1 cellular context compared by ENCODE assay signal in genomic region chr17:7014261-7014994, GRCh38.
TF ChIP-seq lines count a peak whose summit lies in the region.

No MANE protein-coding gene starts in this region.

TF ChIP-seq in GM12878, 131 proteins besides CTCF, POLR2A, EP300 and RAD21 (continued from another document):
- 0 out of 2 replicates have a peak, but pooled peaks have one; percentile 25 for TF ChIP-seq REST (IDR thresholded peaks at IDR 0.05; ENCODE audit: low read depth, low read length)
- no peak for TF ChIP-seq KDM1A (IDR thresholded peaks at IDR 0.05; ENCODE audit: borderline replicate concordance)
- TF ChIP-seq NR2F1 (conservative IDR thresholded peaks at IDR 0.05), result peak; percentile 81; the same call in 1 of the 2 replicates
- no peak for TF ChIP-seq HDAC2 (IDR thresholded peaks at IDR 0.05)
- peak in 1 of 2 experiments; percentile 65; a peak in 1 of 4 replicates for TF ChIP-seq ETV6 (conservative IDR thresholded peaks at IDR 0.05 in 1 of 2, IDR thresholded peaks at IDR 0.05 in 1 of 2; ENCODE audit: borderline replicate concordance in 1 of 2, low read depth in 1 of 2)
- TF ChIP-seq MLLT1 (IDR thresholded peaks at IDR 0.05), result peak; percentile 86
- TF ChIP-seq ZNF274 (IDR thresholded peaks at IDR 0.05; ENCODE audit: insufficient read depth, insufficient read length), result no peak
- peak; percentile 69; the same call in 1 of the 2 replicates for TF ChIP-seq GATAD2B (conservative IDR thresholded peaks at IDR 0.05; ENCODE audit: low read depth)
- no peak for TF ChIP-seq BMI1 (IDR thresholded peaks at IDR 0.05; ENCODE audit: borderline replicate concordance)
- TF ChIP-seq MAX (IDR thresholded peaks at IDR 0.05; ENCODE audit: low read depth, low read length), result peak; percentile 83
- no peak for TF ChIP-seq STAT1 (conservative IDR thresholded peaks at IDR 0.05)
- TF ChIP-seq NBN (IDR thresholded peaks at IDR 0.05), result peak; percentile 69; the same call in 1 of the 2 replicates
- no peak for TF ChIP-seq IRF4 (IDR thresholded peaks at IDR 0.05; ENCODE audit: low read depth, low read length)
